8 cellular contexts compared by ENCODE assay signal in the genomic region with DNA sequence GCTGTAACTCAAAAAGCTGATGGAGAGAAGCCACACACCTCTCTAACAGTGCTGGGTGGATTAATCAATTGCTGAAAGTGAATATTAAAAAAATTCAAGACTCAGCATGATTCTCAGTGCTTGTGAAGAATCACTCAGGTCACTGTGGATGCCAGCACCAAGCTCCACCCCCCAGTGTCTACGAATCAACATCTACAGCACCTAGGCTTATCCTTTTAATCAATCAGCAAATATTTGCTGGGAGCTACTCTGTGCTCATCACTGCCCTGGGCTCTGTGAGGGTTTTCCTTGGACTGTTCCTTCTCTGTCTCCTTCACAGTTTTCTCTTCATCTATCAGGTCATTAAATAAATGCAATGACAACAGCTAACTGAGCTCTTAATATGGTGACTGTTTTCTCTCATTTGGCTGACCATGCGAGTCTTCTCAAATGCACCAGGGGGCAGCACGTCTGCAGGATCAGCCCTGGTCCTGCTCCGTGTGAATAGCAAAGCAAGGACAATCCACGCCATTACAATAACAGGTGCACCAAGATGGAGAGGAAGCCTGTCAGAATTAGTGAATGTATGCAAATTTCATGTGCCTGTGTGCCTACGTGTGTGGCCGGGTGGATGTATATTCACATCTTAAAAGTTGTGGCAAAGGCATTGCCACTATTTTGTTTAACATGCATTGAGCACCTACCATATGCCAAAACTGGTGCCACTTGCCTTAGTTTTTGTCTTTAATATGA. TPM values are rescaled to one million over a fixed set of nuclear protein-coding genes. Genes with fewer than 3 reads are reported as not detected.
DNase-seq lines count a peak whose midpoint lies in the region; ATAC-seq and TF ChIP-seq lines count a peak whose summit lies in the region.

No MANE protein-coding gene starts in this region.

- no peaks in the 10 kb centered on the region for H3K36me3 ChIP-seq in naive thymus-derived CD4-positive, alpha-beta T cell (ENCODE audit: control insufficient read depth in 2 of 3, insufficient read depth in 3 of 3, low read length in 3 of 3)
- no peaks in the 10 kb centered on the region for H3K36me3 ChIP-seq in transverse colon

- CTCF ChIA-PET in WTC11 (lab: Charles Lee) = interaction anchor here (0.5 to 7.9 kb wide), 93 partner anchors 10 to 1128 kb away, joined by 3 to 203 read pairs (median 4); a partner anchor contains a TSS
- CTCF ChIA-PET in naive thymus-derived CD4-positive, alpha-beta T cell (lab: Charles Lee) = interaction anchor here (2.4 kb wide), 1 partner anchor 673 kb away, joined by 7 read pairs; no protein-coding TSS in a partner anchor

- no peak overlapping the region for H3K4me3 Mint-ChIP-seq in CD14-positive monocyte
- H3K4me3 Mint-ChIP-seq in WTC11 = no peak overlapping the region
- H3K4me3 Mint-ChIP-seq in naive thymus-derived CD4-positive, alpha-beta T cell = no peak overlapping the region

- no peak for TF ChIP-seq POLR2A in transverse colon (IDR thresholded peaks at IDR 0.05)

- H3K36me3 Mint-ChIP-seq in CD14-positive monocyte (no peaks in the 10 kb centered on the region), WTC11 (peaks cover 26% of the 10 kb centered on the region)
- H3K36me3 Mint-ChIP-seq in naive thymus-derived CD4-positive, alpha-beta T cell = no peaks in the 10 kb centered on the region

- WGBS in transverse colon (ENCODE audit: low coverage in 1 of 2), 2 donors = 8 to 25% methylated on average over 5 to 7 of the region's 7 CpGs

- ATAC-seq in GM18870 (IDR thresholded peaks at IDR 0.05; ENCODE audit: unreplicated experiment) (peak; percentile 65), HG03135 (IDR thresholded peaks at IDR 0.05; ENCODE audit: unreplicated experiment) (peak; percentile 83), WTC11 (peak; percentile 85)
- peak; percentile 80 for ATAC-seq in naive thymus-derived CD4-positive, alpha-beta T cell

- TF ChIP-seq EP300 in transverse colon (IDR thresholded peaks at IDR 0.05; ENCODE audit: low read depth) = no peak

- peaks cover 6 to 19% (median 7%) of the 10 kb centered on the region in 3 donors for H3K27me3 Mint-ChIP-seq in CD14-positive monocyte (ENCODE audit: low read depth in 3 of 3)
- peaks cover 6% of the 10 kb centered on the region for H3K27me3 Mint-ChIP-seq in WTC11 (ENCODE audit: low read depth)
- H3K27me3 Mint-ChIP-seq in naive thymus-derived CD4-positive, alpha-beta T cell = peaks cover 0 to 21% (median 13%) of the 10 kb centered on the region in 5 donors

- H3K4me1 Mint-ChIP-seq in CD14-positive monocyte = no peaks in the 10 kb centered on the region
- H3K4me1 Mint-ChIP-seq in WTC11 = peaks cover 41% of the 10 kb centered on the region
- H3K4me1 Mint-ChIP-seq in naive thymus-derived CD4-positive, alpha-beta T cell = peaks cover 0 to 13% (median 0%) of the 10 kb centered on the region in 7 donors

- in situ Hi-C loops in transverse colon (cut with MboI; ENCODE audit: low pct_ligation_motif_present in 1 of 4, low pct_unique_long_range_greater_than_20kb in 1 of 4, low sequenced_read_pairs in 3 of 4) = loop anchor here in 3 of 4 donors (10.0 kb wide), 1 partner anchor 159 kb away; no protein-coding TSS in a partner anchor

- no peaks in the 10 kb centered on the region for H3K4me1 ChIP-seq in naive thymus-derived CD4-positive, alpha-beta T cell (ENCODE audit: control insufficient read depth in 2 of 2, insufficient read depth in 2 of 2, low read length in 2 of 2)
- H3K4me1 ChIP-seq in transverse colon = no peaks in the 10 kb centered on the region

- TF ChIP-seq CTCF in CD14-positive monocyte (IDR thresholded peaks at IDR 0.05) (peak; percentile 90), WTC11 (IDR thresholded peaks at IDR 0.05) (peak; percentile 77), epithelial cell of proximal tubule (conservative IDR thresholded peaks at IDR 0.05; ENCODE audit: low read depth, low read length) (peak; percentile 88), transverse colon (IDR thresholded peaks at IDR 0.05) (peak; percentile 62 to 77 (median 71))

- no peak overlapping the region for H3K27ac ChIP-seq in naive thymus-derived CD4-positive, alpha-beta T cell (ENCODE audit: low read depth, low read length)
- H3K27ac ChIP-seq in transverse colon = no peak overlapping the region

- H3K4me3 ChIP-seq in epithelial cell of proximal tubule (ENCODE audit: low read depth, low read length) = no peak overlapping the region
- H3K4me3 ChIP-seq in naive thymus-derived CD4-positive, alpha-beta T cell (ENCODE audit: low read length) = no peak overlapping the region
- H3K4me3 ChIP-seq in transverse colon = no peak overlapping the region

- H3K9me3 Mint-ChIP-seq in CD14-positive monocyte (peaks cover 3 to 17% (median 9%) of the 10 kb centered on the region in 7 donors), WTC11 (peaks cover 31% of the 10 kb centered on the region)
- peaks cover 0 to 12% (median 4%) of the 10 kb centered on the region in 11 donors for H3K9me3 Mint-ChIP-seq in naive thymus-derived CD4-positive, alpha-beta T cell

- no peaks in the 10 kb centered on the region for H3K9me3 ChIP-seq in naive thymus-derived CD4-positive, alpha-beta T cell (ENCODE audit: control insufficient read depth in 2 of 3, low read length in 3 of 3)
- H3K9me3 ChIP-seq in transverse colon = peaks cover 0 to 3% of the 10 kb centered on the region in 2 donors

- H3K27me3 ChIP-seq in naive thymus-derived CD4-positive, alpha-beta T cell (ENCODE audit: control insufficient read depth in 2 of 2, insufficient read depth in 2 of 2, low read length in 2 of 2) = no peaks in the 10 kb centered on the region
- H3K27me3 ChIP-seq in transverse colon = no peaks in the 10 kb centered on the region

- intact Hi-C loops in CD14-positive monocyte (cut with micrococcal nuclease) (loop anchor here (1.0 to 10.0 kb wide), 3 partner anchors 161 to 999 kb away; a partner anchor contains a TSS), transverse colon (cut with DNase I; ENCODE audit: low total_unique reads) (loop anchor here (5.0 kb wide), 1 partner anchor 162 kb away; no protein-coding TSS in a partner anchor)
- intact Hi-C loops in naive thymus-derived CD4-positive, alpha-beta T cell (cut with micrococcal nuclease) = loop anchor here in 1 of 2 donors (1.0 to 5.0 kb wide), 4 partner anchors 161 to 1002 kb away; a partner anchor contains a TSS

- no peak overlapping the region for H3K27ac Mint-ChIP-seq in CD14-positive monocyte
- 0 out of 2 replicates have a peak overlapping the region, but pooled peaks have one; percentile 4 for H3K27ac Mint-ChIP-seq in WTC11
- no peak overlapping the region for H3K27ac Mint-ChIP-seq in naive thymus-derived CD4-positive, alpha-beta T cell

- DNase-seq in CD14-positive monocyte (ENCODE audit: low spot score) = peak; percentile 62
- DNase-seq in NCI-H2171 (lab: John Stamatoyannopoulos, UW) = peak; percentile 62
- peak; percentile 66 for DNase-seq in WTC11 (ENCODE audit: low spot score)
- no peak for DNase-seq in epithelial cell of proximal tubule (ENCODE audit: low read depth)
- peak in 6 of 9 donors; percentile 11 to 41 (median 26) for DNase-seq in naive thymus-derived CD4-positive, alpha-beta T cell
- DNase-seq in transverse colon = peak; percentile 49

- POLR2A ChIA-PET in WTC11 (lab: Charles Lee) = interaction anchor here (0.9 to 1.6 kb wide), 6 partner anchors 15 to 327 kb away, joined by 3 to 5 read pairs (median 3); a partner anchor contains a TSS
- POLR2A ChIA-PET in naive thymus-derived CD4-positive, alpha-beta T cell (lab: Charles Lee) = no interaction called here

TF ChIP-seq in WTC11, 78 proteins besides CTCF, POLR2A, EP300 and RAD21:
- TF ChIP-seq TEAD1 (CRISPR knock-in tag; IDR thresholded peaks at IDR 0.05) (peak; percentile 37; the same call in 1 of the 2 replicates), ZBTB21 (CRISPR knock-in tag; IDR thresholded peaks at IDR 0.05; ENCODE audit: borderline replicate concordance) (no peak), GABPB1 (CRISPR knock-in tag; IDR thresholded peaks at IDR 0.05) (no peak)
- TF ChIP-seq, protein P1, sequence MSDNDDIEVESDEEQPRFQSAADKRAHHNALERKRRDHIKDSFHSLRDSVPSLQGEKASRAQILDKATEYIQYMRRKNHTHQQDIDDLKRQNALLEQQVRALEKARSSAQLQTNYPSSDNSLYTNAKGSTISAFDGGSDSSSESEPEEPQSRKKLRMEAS (CRISPR knock-in tag; IDR thresholded peaks at IDR 0.05) = peak; percentile 28; the same call in 1 of the 2 replicates

RNA-seq across cellular contexts. Expression of a gene that starts 14.6 kb away (rescaled TPM):
- not detected for polyA plus RNA-seq in CD14-positive monocyte
- total RNA-seq in WTC11 (2021) (6.3 to 8.2 TPM (median 7.0 TPM) in 3 replicates), epithelial cell of proximal tubule (not detected in 2 replicates), transverse colon (not detected)
- not detected for total RNA-seq in naive thymus-derived CD4-positive, alpha-beta T cell
- not detected for polyA plus RNA-seq in naive thymus-derived CD4-positive, alpha-beta T cell
